In the genomic region with DNA sequence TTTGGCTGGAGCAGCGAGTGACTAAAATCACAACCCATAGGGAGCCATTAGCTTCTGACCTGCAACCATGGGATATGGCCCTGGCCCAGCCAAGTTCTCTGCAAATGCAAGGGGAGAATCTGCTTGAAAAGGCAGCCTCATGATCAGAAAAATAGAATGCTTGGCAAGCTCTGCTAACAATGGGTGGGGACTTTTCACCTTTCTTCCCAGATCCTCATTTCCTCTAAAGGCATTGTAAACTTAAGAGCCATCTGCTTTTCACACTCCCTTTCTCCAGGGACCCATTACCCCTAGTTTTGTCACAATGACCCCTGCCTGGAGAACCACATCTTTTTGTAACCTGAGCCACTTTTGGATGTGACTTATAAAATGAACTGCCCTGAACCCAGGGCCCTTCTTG, we compare ENCODE assay signal across 1 cellular context.
TF ChIP-seq lines count a peak whose summit lies in the region.

No MANE protein-coding gene starts in this region.

TF ChIP-seq in GM12878, 131 proteins besides CTCF, POLR2A, EP300 and RAD21 (continued from another document and continues in another):
- TF ChIP-seq, protein P1, sequence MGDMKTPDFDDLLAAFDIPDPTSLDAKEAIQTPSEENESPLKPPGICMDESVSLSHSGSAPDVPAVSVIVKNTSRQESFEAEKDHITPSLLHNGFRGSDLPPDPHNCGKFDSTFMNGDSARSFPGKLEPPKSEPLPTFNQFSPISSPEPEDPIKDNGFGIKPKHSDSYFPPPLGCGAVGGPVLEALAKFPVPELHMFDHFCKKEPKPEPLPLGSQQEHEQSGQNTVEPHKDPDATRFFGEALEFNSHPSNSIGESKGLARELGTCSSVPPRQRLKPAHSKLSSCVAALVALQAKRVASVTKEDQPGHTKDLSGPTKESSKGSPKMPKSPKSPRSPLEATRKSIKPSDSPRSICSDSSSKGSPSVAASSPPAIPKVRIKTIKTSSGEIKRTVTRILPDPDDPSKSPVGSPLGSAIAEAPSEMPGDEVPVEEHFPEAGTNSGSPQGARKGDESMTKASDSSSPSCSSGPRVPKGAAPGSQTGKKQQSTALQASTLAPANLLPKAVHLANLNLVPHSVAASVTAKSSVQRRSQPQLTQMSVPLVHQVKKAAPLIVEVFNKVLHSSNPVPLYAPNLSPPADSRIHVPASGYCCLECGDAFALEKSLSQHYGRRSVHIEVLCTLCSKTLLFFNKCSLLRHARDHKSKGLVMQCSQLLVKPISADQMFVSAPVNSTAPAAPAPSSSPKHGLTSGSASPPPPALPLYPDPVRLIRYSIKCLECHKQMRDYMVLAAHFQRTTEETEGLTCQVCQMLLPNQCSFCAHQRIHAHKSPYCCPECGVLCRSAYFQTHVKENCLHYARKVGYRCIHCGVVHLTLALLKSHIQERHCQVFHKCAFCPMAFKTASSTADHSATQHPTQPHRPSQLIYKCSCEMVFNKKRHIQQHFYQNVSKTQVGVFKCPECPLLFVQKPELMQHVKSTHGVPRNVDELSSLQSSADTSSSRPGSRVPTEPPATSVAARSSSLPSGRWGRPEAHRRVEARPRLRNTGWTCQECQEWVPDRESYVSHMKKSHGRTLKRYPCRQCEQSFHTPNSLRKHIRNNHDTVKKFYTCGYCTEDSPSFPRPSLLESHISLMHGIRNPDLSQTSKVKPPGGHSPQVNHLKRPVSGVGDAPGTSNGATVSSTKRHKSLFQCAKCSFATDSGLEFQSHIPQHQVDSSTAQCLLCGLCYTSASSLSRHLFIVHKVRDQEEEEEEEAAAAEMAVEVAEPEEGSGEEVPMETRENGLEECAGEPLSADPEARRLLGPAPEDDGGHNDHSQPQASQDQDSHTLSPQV (IDR thresholded peaks at IDR 0.05), result no peak
- peak; percentile 76 for TF ChIP-seq MEF2B (IDR thresholded peaks at IDR 0.05; ENCODE audit: partially characterized antibody, poor library complexity, severe bottlenecking)
- TF ChIP-seq IKZF2 (IDR thresholded peaks at IDR 0.05), result peak; percentile 68 to 81; a peak in 3 of 4 replicates
- TF ChIP-seq SIX5 (IDR thresholded peaks at IDR 0.05; ENCODE audit: low read depth, low read length, severe bottlenecking), result no peak
- no peak for TF ChIP-seq ZNF274 (IDR thresholded peaks at IDR 0.05; ENCODE audit: insufficient read depth, insufficient read length)
- TF ChIP-seq NFIC (IDR thresholded peaks at IDR 0.05; ENCODE audit: low read depth, low read length), result no peak
- no peak for TF ChIP-seq TCF7 (IDR thresholded peaks at IDR 0.05; ENCODE audit: borderline replicate concordance)
- TF ChIP-seq, protein P2, sequence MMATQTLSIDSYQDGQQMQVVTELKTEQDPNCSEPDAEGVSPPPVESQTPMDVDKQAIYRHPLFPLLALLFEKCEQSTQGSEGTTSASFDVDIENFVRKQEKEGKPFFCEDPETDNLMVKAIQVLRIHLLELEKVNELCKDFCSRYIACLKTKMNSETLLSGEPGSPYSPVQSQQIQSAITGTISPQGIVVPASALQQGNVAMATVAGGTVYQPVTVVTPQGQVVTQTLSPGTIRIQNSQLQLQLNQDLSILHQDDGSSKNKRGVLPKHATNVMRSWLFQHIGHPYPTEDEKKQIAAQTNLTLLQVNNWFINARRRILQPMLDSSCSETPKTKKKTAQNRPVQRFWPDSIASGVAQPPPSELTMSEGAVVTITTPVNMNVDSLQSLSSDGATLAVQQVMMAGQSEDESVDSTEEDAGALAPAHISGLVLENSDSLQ (IDR thresholded peaks at IDR 0.05), result no peak
- no peak for TF ChIP-seq NR2C1 (IDR thresholded peaks at IDR 0.05)
- no peak for TF ChIP-seq SREBF2 (IDR thresholded peaks at IDR 0.05; ENCODE audit: low read length)
- TF ChIP-seq FOS (IDR thresholded peaks at IDR 0.05; ENCODE audit: borderline replicate concordance, extremely low read depth, insufficient read length), result no peak
- TF ChIP-seq SMARCA5 (IDR thresholded peaks at IDR 0.05), result no peak
- no peak for TF ChIP-seq MYB (IDR thresholded peaks at IDR 0.05; ENCODE audit: borderline replicate concordance, low read depth, low read length)
- TF ChIP-seq, protein P3, sequence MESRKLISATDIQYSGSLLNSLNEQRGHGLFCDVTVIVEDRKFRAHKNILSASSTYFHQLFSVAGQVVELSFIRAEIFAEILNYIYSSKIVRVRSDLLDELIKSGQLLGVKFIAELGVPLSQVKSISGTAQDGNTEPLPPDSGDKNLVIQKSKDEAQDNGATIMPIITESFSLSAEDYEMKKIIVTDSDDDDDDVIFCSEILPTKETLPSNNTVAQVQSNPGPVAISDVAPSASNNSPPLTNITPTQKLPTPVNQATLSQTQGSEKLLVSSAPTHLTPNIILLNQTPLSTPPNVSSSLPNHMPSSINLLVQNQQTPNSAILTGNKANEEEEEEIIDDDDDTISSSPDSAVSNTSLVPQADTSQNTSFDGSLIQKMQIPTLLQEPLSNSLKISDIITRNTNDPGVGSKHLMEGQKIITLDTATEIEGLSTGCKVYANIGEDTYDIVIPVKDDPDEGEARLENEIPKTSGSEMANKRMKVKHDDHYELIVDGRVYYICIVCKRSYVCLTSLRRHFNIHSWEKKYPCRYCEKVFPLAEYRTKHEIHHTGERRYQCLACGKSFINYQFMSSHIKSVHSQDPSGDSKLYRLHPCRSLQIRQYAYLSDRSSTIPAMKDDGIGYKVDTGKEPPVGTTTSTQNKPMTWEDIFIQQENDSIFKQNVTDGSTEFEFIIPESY (IDR thresholded peaks at IDR 0.05), result no peak
- TF ChIP-seq ZZZ3 (IDR thresholded peaks at IDR 0.05; ENCODE audit: control insufficient read depth, insufficient read length, low read depth), result no peak
- no peak for TF ChIP-seq MYC (IDR thresholded peaks at IDR 0.05; ENCODE audit: insufficient read depth, insufficient read length, insufficient replicate concordance, low read length, severe bottlenecking)
- TF ChIP-seq, protein P4, sequence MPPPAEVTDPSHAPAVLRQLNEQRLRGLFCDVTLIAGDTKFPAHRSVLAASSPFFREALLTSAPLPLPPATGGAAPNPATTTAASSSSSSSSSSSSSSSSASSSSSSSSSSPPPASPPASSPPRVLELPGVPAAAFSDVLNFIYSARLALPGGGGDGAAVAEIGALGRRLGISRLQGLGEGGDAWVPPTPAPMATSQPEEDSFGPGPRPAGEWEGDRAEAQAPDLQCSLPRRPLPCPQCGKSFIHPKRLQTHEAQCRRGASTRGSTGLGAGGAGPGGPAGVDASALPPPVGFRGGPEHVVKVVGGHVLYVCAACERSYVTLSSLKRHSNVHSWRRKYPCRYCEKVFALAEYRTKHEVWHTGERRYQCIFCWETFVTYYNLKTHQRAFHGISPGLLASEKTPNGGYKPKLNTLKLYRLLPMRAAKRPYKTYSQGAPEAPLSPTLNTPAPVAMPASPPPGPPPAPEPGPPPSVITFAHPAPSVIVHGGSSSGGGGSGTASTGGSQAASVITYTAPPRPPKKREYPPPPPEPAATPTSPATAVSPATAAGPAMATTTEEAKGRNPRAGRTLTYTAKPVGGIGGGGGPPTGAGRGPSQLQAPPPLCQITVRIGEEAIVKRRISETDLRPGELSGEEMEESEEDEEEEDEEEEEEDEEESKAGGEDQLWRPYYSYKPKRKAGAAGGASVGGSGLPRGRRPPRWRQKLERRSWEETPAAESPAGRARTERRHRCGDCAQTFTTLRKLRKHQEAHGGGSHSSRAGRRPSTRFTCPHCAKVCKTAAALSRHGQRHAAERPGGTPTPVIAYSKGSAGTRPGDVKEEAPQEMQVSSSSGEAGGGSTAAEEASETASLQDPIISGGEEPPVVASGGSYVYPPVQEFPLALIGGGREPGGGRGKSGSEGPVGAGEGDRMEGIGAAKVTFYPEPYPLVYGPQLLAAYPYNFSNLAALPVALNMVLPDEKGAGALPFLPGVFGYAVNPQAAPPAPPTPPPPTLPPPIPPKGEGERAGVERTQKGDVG (CRISPR knock-in tag; IDR thresholded peaks at IDR 0.05), result no peak
- peak; percentile 68; the same call in 1 of the 2 replicates for TF ChIP-seq NR2F1 (conservative IDR thresholded peaks at IDR 0.05)
- no peak for TF ChIP-seq NR2C2 (IDR thresholded peaks at IDR 0.05; ENCODE audit: borderline replicate concordance, control insufficient read depth, insufficient read length, low read depth)
- TF ChIP-seq ZNF217 (IDR thresholded peaks at IDR 0.05), result no peak
- TF ChIP-seq STAT1 (conservative IDR thresholded peaks at IDR 0.05), result no peak
- TF ChIP-seq YBX1 (IDR thresholded peaks at IDR 0.05), result no peak
- TF ChIP-seq POU2F2 (IDR thresholded peaks at IDR 0.05; ENCODE audit: borderline replicate concordance, low read depth, low read length), result no peak
- TF ChIP-seq, protein P5, sequence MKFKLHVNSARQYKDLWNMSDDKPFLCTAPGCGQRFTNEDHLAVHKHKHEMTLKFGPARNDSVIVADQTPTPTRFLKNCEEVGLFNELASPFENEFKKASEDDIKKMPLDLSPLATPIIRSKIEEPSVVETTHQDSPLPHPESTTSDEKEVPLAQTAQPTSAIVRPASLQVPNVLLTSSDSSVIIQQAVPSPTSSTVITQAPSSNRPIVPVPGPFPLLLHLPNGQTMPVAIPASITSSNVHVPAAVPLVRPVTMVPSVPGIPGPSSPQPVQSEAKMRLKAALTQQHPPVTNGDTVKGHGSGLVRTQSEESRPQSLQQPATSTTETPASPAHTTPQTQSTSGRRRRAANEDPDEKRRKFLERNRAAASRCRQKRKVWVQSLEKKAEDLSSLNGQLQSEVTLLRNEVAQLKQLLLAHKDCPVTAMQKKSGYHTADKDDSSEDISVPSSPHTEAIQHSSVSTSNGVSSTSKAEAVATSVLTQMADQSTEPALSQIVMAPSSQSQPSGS (IDR thresholded peaks at IDR 0.05; ENCODE audit: low read length), result no peak
- TF ChIP-seq, protein P6, sequence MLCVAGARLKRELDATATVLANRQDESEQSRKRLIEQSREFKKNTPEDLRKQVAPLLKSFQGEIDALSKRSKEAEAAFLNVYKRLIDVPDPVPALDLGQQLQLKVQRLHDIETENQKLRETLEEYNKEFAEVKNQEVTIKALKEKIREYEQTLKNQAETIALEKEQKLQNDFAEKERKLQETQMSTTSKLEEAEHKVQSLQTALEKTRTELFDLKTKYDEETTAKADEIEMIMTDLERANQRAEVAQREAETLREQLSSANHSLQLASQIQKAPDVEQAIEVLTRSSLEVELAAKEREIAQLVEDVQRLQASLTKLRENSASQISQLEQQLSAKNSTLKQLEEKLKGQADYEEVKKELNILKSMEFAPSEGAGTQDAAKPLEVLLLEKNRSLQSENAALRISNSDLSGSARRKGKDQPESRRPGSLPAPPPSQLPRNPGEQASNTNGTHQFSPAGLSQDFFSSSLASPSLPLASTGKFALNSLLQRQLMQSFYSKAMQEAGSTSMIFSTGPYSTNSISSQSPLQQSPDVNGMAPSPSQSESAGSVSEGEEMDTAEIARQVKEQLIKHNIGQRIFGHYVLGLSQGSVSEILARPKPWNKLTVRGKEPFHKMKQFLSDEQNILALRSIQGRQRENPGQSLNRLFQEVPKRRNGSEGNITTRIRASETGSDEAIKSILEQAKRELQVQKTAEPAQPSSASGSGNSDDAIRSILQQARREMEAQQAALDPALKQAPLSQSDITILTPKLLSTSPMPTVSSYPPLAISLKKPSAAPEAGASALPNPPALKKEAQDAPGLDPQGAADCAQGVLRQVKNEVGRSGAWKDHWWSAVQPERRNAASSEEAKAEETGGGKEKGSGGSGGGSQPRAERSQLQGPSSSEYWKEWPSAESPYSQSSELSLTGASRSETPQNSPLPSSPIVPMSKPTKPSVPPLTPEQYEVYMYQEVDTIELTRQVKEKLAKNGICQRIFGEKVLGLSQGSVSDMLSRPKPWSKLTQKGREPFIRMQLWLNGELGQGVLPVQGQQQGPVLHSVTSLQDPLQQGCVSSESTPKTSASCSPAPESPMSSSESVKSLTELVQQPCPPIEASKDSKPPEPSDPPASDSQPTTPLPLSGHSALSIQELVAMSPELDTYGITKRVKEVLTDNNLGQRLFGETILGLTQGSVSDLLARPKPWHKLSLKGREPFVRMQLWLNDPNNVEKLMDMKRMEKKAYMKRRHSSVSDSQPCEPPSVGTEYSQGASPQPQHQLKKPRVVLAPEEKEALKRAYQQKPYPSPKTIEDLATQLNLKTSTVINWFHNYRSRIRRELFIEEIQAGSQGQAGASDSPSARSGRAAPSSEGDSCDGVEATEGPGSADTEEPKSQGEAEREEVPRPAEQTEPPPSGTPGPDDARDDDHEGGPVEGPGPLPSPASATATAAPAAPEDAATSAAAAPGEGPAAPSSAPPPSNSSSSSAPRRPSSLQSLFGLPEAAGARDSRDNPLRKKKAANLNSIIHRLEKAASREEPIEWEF (IDR thresholded peaks at IDR 0.05; ENCODE audit: insufficient replicate concordance, low read depth, low read length), result no peak
- no peak for TF ChIP-seq CREM (IDR thresholded peaks at IDR 0.05; ENCODE audit: low read depth)
- no peak for TF ChIP-seq SRF (IDR thresholded peaks at IDR 0.05; ENCODE audit: low read depth in 2 of 2, low read length in 2 of 2)
- no peak for TF ChIP-seq NRF1 (conservative IDR thresholded peaks at IDR 0.05; ENCODE audit: low read depth, low read length)
- peak; percentile 28; the same call in 1 of the 2 replicates for TF ChIP-seq JUNB (IDR thresholded peaks at IDR 0.05)
- no peak for TF ChIP-seq BCL11A (IDR thresholded peaks at IDR 0.05; ENCODE audit: low read depth, low read length)
- TF ChIP-seq ZNF622 (IDR thresholded peaks at IDR 0.05), result no peak
- TF ChIP-seq, protein P7, sequence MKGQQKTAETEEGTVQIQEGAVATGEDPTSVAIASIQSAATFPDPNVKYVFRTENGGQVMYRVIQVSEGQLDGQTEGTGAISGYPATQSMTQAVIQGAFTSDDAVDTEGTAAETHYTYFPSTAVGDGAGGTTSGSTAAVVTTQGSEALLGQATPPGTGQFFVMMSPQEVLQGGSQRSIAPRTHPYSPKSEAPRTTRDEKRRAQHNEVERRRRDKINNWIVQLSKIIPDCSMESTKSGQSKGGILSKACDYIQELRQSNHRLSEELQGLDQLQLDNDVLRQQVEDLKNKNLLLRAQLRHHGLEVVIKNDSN (IDR thresholded peaks at IDR 0.05; ENCODE audit: borderline replicate concordance, extremely low read length, insufficient read depth, low read depth, low read length), result no peak
- no peak for TF ChIP-seq BACH1 (IDR thresholded peaks at IDR 0.05; ENCODE audit: borderline replicate concordance)
- no peak for TF ChIP-seq HDGF (IDR thresholded peaks at IDR 0.05)
- TF ChIP-seq, protein P8, sequence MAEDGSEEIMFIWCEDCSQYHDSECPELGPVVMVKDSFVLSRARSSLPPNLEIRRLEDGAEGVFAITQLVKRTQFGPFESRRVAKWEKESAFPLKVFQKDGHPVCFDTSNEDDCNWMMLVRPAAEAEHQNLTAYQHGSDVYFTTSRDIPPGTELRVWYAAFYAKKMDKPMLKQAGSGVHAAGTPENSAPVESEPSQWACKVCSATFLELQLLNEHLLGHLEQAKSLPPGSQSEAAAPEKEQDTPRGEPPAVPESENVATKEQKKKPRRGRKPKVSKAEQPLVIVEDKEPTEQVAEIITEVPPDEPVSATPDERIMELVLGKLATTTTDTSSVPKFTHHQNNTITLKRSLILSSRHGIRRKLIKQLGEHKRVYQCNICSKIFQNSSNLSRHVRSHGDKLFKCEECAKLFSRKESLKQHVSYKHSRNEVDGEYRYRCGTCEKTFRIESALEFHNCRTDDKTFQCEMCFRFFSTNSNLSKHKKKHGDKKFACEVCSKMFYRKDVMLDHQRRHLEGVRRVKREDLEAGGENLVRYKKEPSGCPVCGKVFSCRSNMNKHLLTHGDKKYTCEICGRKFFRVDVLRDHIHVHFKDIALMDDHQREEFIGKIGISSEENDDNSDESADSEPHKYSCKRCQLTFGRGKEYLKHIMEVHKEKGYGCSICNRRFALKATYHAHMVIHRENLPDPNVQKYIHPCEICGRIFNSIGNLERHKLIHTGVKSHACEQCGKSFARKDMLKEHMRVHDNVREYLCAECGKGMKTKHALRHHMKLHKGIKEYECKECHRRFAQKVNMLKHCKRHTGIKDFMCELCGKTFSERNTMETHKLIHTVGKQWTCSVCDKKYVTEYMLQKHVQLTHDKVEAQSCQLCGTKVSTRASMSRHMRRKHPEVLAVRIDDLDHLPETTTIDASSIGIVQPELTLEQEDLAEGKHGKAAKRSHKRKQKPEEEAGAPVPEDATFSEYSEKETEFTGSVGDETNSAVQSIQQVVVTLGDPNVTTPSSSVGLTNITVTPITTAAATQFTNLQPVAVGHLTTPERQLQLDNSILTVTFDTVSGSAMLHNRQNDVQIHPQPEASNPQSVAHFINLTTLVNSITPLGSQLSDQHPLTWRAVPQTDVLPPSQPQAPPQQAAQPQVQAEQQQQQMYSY (CRISPR knock-in tag; IDR thresholded peaks at IDR 0.05), result no peak
- TF ChIP-seq CHD1 (IDR thresholded peaks at IDR 0.05; ENCODE audit: low read depth, low read length), result no peak
